8 cellular contexts compared by ENCODE assay signal in the genomic region with DNA sequence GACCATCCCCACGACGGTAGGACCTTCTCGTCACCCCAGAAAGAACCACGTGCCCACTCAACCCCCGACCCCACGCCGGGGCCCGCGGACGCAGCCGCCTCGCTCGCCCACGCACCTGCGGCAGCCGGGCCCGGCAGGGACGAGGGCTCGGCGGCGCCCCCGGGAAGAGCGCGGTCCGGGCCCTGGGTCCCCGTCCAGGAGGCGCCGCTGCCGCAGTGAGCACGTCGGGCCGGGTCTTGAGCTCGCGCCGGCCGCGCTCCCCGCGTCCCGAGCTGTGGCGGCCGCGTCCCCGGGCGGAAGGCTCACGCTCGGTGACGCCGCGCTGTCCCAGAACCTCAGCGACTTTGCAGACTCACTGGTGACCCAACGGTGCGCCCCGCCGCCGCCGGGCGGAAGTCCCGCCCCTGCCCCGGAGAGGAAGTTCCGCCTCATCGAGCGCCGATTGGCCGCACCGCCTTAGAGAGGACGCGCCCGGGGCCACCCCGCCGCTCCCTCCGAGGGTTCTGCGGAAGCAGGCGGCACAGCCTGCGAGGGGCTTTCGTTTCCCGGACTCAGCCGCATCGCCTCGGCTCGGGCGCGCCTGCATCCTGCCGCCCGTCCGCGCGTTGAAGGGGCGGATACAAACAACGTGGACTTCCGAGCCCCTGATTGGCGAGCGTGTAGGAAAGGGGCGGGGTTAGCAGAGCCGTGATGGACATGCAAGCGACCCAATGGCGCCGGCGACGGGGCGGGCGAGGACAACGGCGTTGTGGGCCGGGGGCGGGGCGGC. TPM values are rescaled to one million over a fixed set of nuclear protein-coding genes. Genes with fewer than 3 reads are reported as not detected.
DNase-seq lines count a peak whose midpoint lies in the region; ATAC-seq, FAIRE-seq and TF ChIP-seq lines count a peak whose summit lies in the region.

No MANE protein-coding gene starts in this region.

- peak overlapping the region; percentile 98 for H3K4me3 Mint-ChIP-seq in T-helper 17 cell

- no peaks in the 10 kb centered on the region for H3K36me3 ChIP-seq in right atrium auricular region

- H3K27me3 ChIP-seq in right atrium auricular region: no peaks in the 10 kb centered on the region

- peak overlapping the region; percentile 77 to 83 for H3K4me3 ChIP-seq in right atrium auricular region

- peak; percentile 55 for ATAC-seq in GM18499 (IDR thresholded peaks at IDR 0.05; ENCODE audit: insufficient read depth, unreplicated experiment)
- ATAC-seq in HG02885 (IDR thresholded peaks at IDR 0.05; ENCODE audit: poor library complexity, unreplicated experiment): peak; percentile 76
- peak; percentile 78 for ATAC-seq in T-helper 17 cell

- no peak for TF ChIP-seq CTCF in right atrium auricular region (IDR thresholded peaks at IDR 0.05)

- no peaks in the 10 kb centered on the region for H3K27me3 Mint-ChIP-seq in T-helper 17 cell

- H3K4me1 ChIP-seq in right atrium auricular region: peaks cover 0 to 54% of the 10 kb centered on the region in 2 donors

- no peaks in the 10 kb centered on the region for H3K9me3 ChIP-seq in T-helper 17 cell (ENCODE audit: control insufficient read depth, low read length, poor library complexity, severe bottlenecking)
- H3K9me3 ChIP-seq in right atrium auricular region: no peaks in the 10 kb centered on the region

- H3K4me1 Mint-ChIP-seq in T-helper 17 cell: peaks cover 30% of the 10 kb centered on the region

- DNase-seq in NCI-H1694 treated with DMSO at 0.1 percent for 48 hours (lab: John Stamatoyannopoulos, UW) (peak; percentile 83), T-helper 17 cell (peak; percentile 96 to 98 (median 97)), right atrium auricular region (ENCODE audit: low spot score) (peak; percentile 98), pulmonary artery endothelial cell (ENCODE audit: low read depth, low spot score) (peak; percentile 86), urothelium cell line (ENCODE audit: low spot score) (peak; percentile 94)

- H3K27ac ChIP-seq in angular gyrus (ENCODE audit: low read depth, low read length) (peak overlapping the region; percentile 100), right atrium auricular region (peak overlapping the region; percentile 96 to 97)

- no peak for FAIRE-seq in urothelium cell line (lab: Jason Lieb, UNC)

- H3K27ac Mint-ChIP-seq in T-helper 17 cell: peak overlapping the region; percentile 95

- H3K36me3 Mint-ChIP-seq in T-helper 17 cell (ENCODE audit: low read depth): peaks cover 3% of the 10 kb centered on the region

RNA-seq across cellular contexts. Expression of a gene that starts 0.8 kb away (rescaled TPM):
- total RNA-seq in T-helper 17 cell: 10 to 100 TPM; 10.6 to 11.6 TPM
- 10 to 100 TPM; 11.1 to 13.5 TPM for total RNA-seq in right atrium auricular region
- 11.9 and 12.9 TPM in 2 replicates for total RNA-seq in pulmonary artery endothelial cell

RNA-seq across cellular contexts. Expression of a gene that starts 19.3 kb away (rescaled TPM):
- total RNA-seq in T-helper 17 cell (10 to 100 TPM; 25.6 to 32.4 TPM), right atrium auricular region (10 to 100 TPM; 20.8 to 21.0 TPM), pulmonary artery endothelial cell (21.0 and 24.1 TPM in 2 replicates)

RNA-seq across cellular contexts. Expression of a gene that starts 22.3 kb away (rescaled TPM):
- total RNA-seq in T-helper 17 cell (1 to 10 TPM in 1 of 2 donors, under 1 TPM in 1; 0.86 to 1.4 TPM), right atrium auricular region (under 1 TPM; 0.43 to 0.74 TPM), pulmonary artery endothelial cell (0.71 and 2.1 TPM in 2 replicates)

RNA-seq across cellular contexts. Expression of a gene that starts 28.9 kb away (rescaled TPM):
- total RNA-seq in T-helper 17 cell (not detected), right atrium auricular region (not detected), pulmonary artery endothelial cell (not detected in 2 replicates)

RNA-seq across cellular contexts. Expression of a gene that starts 41.7 kb away (rescaled TPM):
- total RNA-seq in T-helper 17 cell (under 1 TPM; 0.10 to 0.18 TPM), right atrium auricular region (under 1 TPM; 0.52 to 0.71 TPM), pulmonary artery endothelial cell (0.07 TPM in 2 replicates)

Comparison
In these comparisons a context has a peak if more than half of its experiments do, and no peak if none do; other contexts are left out.
1. Peak in every context shown above with its lines: DNase-seq, ATAC-seq, H3K4me3 ChIP-seq and H3K27ac ChIP-seq.